ENCODE assay signal across 8 cellular contexts in the genomic region with DNA sequence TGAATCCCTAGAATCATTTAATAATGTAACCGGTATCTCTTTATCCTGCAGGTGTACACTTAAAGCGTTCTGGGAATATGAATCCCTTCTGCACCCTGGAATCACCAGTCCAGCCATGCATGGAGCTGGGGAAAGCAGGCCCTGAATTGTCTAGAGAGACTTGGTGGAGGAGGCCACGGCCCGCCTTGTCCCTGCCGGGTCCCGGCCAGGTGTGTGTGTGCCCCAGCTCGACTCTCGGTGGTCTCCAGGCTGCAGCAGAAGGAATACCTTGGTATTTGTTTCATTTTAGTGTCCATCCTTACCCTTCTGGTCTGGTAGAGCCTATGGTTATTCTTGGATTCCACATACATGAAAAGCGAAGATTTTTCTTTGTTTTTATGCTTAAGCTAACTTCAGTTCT.
"Had no signal": no experiment of that assay in that cellular context is flagged by ENCODE, and none has a peak within 500 bp of the region (broad histone marks: within the 10 kb centered on the region; RNA-seq: fewer than 3 reads in every experiment).

No MANE protein-coding gene starts in this region.

- H3K4me3 ChIP-seq: GM23338, K562 had no signal

- ATAC-seq: GM23338, K562 had no signal

- H2AFZ ChIP-seq: GM23338 had no signal

- H3K4me2 ChIP-seq: GM23338 had no signal

- DNase-seq: H9, HCEC 1CT, IMR-90 had no signal

- FAIRE-seq: H1, H54, HTR-8/SVneo had no signal
